In the genomic region with DNA sequence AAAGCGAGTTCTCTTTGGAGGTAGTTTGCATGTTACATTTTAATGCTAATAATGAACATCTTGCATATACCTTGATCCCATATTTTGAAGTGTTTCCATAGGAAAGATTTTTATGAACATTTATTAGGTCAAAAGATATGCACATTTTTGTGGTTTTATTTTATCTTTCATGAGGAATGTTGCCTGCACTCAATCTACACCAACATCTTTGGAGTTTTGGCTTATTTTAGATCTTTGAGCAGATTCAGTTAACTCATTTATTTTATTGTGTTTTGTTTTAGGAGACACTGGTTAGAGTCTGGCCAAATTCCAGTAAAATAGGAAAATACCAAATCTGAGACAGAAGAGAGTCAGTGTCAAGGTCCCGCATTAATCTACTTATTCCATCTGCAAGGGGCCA, we compare ENCODE assay signal across 26 cellular contexts.
"Had no signal": no experiment of that assay in that cellular context is flagged by ENCODE, and none has a peak within 500 bp of the region (broad histone marks: within the 10 kb centered on the region; RNA-seq: fewer than 3 reads in every experiment).

No MANE protein-coding gene starts in this region.

- H3K4me1 ChIP-seq: stomach, suprapubic skin, testis, thyroid gland, tibial artery, tibial nerve, transverse colon, upper lobe of left lung, upper lobe of right lung, uterus, vagina had no signal

- H3K27me3 ChIP-seq: stomach, testis, thyroid gland, transverse colon, upper lobe of left lung, upper lobe of right lung, uterus, vagina had no signal

- ATAC-seq: stimulated activated effector memory CD8-positive, alpha-beta T cell treated with anti-CD3 and anti-CD28 coated beads, Interleukin-12 subunit alpha, Interleukin-12 subunit beta, amount 100 ng/mL, for 72 hours; stimulated activated memory B cell treated with anti-CD40 and anti-IgM and Interleukin-4, amounts not matched to agents 10 μg/mL and 1 μg/mL and 100 μg/mL, for 72 hours; stimulated activated naive B cell treated with anti-CD40 and anti-IgM and Interleukin-4, amounts not matched to agents 10 μg/mL and 1 μg/mL and 100 μg/mL, for 72 hours; stimulated activated naive CD8-positive, alpha-beta T cell treated with anti-CD3 and anti-CD28 coated beads, Interleukin-15, amount 100 ng/mL, for 72 hours; stimulated activated naive CD8-positive, alpha-beta T cell treated with anti-CD3 and anti-CD28 coated beads, Interleukin-15, Interleukin-2, amounts not matched to agents 100 U/mL and 50 U/mL, for 24 hours; upper lobe of right lung had no signal

- H3K4me3 ChIP-seq: stomach, suprapubic skin, testis, thoracic aorta, thyroid gland, tibial artery, tibial nerve, transverse colon, upper lobe of left lung, upper lobe of right lung, uterus, vagina had no signal

- H3K36me3 ChIP-seq: stomach, suprapubic skin, thoracic aorta, thyroid gland, tibial artery, tibial nerve, transverse colon, upper lobe of left lung, upper lobe of right lung, uterus, vagina had no signal

- H3K9me3 ChIP-seq: suprapubic skin, testis, thoracic aorta, thyroid gland, tibial artery, tibial nerve, transverse colon, upper lobe of left lung, upper lobe of right lung, uterus, vagina had no signal

- DNase-seq: stimulated activated CD4-positive, alpha-beta T cell treated with anti-CD3 and anti-CD28 coated beads, Interleukin-2, amount 100 ng/mL, for 48 hours; stimulated activated CD4-positive, alpha-beta T cell treated with anti-CD3 and anti-CD28 coated beads, Interleukin-4, amount 100 ng/mL, for 1 hour; stimulated activated CD4-positive, alpha-beta T cell treated with anti-CD3 and anti-CD28 coated beads, Interleukin-4, amount 100 ng/mL, for 24 hours; stimulated activated CD4-positive, alpha-beta T cell treated with anti-CD3 and anti-CD28 coated beads, Interleukin-4, amount 100 ng/mL, for 4 hours; stimulated activated CD8-positive, alpha-beta memory T cell treated with anti-CD3 and anti-CD28 coated beads, Interleukin-4, amount 100 ng/mL, for 48 hours; stimulated activated naive B cell treated with anti-CD40 and anti-IgM and Interleukin-4, amounts not matched to agents 10 μg/mL and 1 μg/mL and 100 μg/mL, for 72 hours; stimulated activated naive CD4-positive, alpha-beta T cell; stimulated activated naive CD4-positive, alpha-beta T cell treated with Interleukin-2 at 50 U/mL for 16 hours; stimulated activated naive CD8-positive, alpha-beta T cell treated with anti-CD3 and anti-CD28 coated beads, Interleukin-15, amount 100 ng/mL, for 72 hours; stimulated activated naive CD8-positive, alpha-beta T cell treated with anti-CD3 and anti-CD28 coated beads, Interleukin-15, Interleukin-2, amounts not matched to agents 100 U/mL and 50 U/mL, for 24 hours; stomach; substantia nigra; testis; thyroid gland; tibial artery; transverse colon; trophoblast cell; upper lobe of left lung; upper lobe of right lung; uterus had no signal

- H3K27ac ChIP-seq: stomach, suprapubic skin, testis, thoracic aorta, thyroid gland, tibial artery, tibial nerve, transverse colon, upper lobe of left lung, upper lobe of right lung, uterus, vagina had no signal
